27 cellular contexts compared by ENCODE assay signal in the genomic region with DNA sequence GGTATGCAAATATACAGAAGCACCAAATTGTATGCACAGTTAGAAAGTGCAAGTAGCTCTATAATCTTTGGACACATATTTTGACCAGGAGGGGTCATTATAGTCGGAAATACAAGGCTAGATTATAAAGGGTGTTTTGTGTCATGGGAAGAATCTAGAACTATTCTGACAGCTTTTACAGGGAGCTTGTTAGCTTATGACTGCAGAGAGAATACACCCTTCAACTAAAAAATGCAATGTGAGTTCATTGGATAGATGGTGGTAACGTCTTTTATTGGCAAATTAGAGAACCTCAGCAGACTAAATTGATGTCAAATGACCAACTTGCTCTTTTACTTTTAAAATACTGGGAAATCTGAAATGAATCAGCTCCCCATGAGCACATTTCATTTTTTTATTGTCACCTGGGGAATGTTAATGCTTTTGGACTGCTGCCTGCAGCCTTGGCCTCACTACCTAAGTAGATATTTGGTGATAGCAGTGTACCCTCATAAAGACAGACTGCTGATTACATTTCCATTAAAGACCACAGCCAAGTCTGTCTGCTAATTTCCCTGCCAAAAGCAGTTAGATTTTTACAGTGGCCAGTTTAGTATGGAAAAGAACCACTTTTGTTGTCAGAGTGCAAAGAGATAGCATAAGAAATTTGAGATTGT.
"Had no signal": no experiment of that assay in that cellular context is flagged by ENCODE, and none has a peak within 500 bp of the region (broad histone marks: within the 10 kb centered on the region; RNA-seq: fewer than 3 reads in every experiment).

No MANE protein-coding gene starts in this region.

- FAIRE-seq: keratinocyte had no signal

- H3K79me2 ChIP-seq: hepatocyte had no signal

- H3K4me3 Mint-ChIP-seq: activated T-cell treated with anti-CD3 and anti-CD28 coated beads, Interleukin-2, amount 50 U/mL, for 72 hours; brain; nephron; type B pancreatic cell had no signal

- H3K4me1 ChIP-seq: gastroesophageal sphincter, right lobe of liver, vagina had no signal

- H3K27ac ChIP-seq: cardiac muscle cell, coronary artery, dorsolateral prefrontal cortex, gastroesophageal sphincter, hepatocyte, right lobe of liver, thoracic aorta, vagina had no signal

- H3K4me2 ChIP-seq: hepatocyte had no signal

- H3K36me3 Mint-ChIP-seq: brain, type B pancreatic cell had no signal

- H3K4me3 ChIP-seq: cardiac muscle cell, coronary artery, dorsolateral prefrontal cortex, gastroesophageal sphincter, hepatocyte, right lobe of liver, thoracic aorta, vagina had no signal

- DNase-seq: activated CD4-positive, alpha-beta T cell treated with anti-CD3 and anti-CD28 coated beads for 4 hours; activated CD4-positive, alpha-beta T cell treated with anti-CD3 and anti-CD28 coated beads, Interleukin-2, amount 50 U/mL, for 4 hours; activated CD4-positive, CD25-positive, alpha-beta regulatory T cell; activated naive CD4-positive, alpha-beta T cell; activated T-cell treated with anti-CD3 and anti-CD28 coated beads for 4 hours; activated T-cell treated with anti-CD3 and anti-CD28 coated beads, Interleukin-2, amount 50 U/mL, for 72 hours; anterior cingulate cortex; dorsolateral prefrontal cortex; effector memory CD4-positive, alpha-beta T cell; erythroblast; left cardiac atrium; left ventricle myocardium superior; posterior cingulate gyrus; right lobe of liver; stimulated activated CD4-positive, alpha-beta T cell treated with anti-CD3 and anti-CD28 coated beads, Interleukin-2, amount 100 ng/mL, for 48 hours; stimulated activated naive CD8-positive, alpha-beta T cell treated with anti-CD3 and anti-CD28 coated beads, Interleukin-15, Interleukin-2, amounts not matched to agents 100 U/mL and 50 U/mL, for 24 hours had no signal

- H3K36me3 ChIP-seq: cardiac muscle cell, gastroesophageal sphincter, right lobe of liver, thoracic aorta, vagina had no signal

- H3K27ac Mint-ChIP-seq: activated naive CD4-positive, alpha-beta T cell treated with anti-CD3 and anti-CD28 coated beads, Interleukin-2, amount 50 U/mL, for 72 hours; activated T-cell treated with anti-CD3 and anti-CD28 coated beads, Interleukin-2, amount 50 U/mL, for 72 hours; nephron; type B pancreatic cell had no signal

- H3K4me1 Mint-ChIP-seq: brain, nephron had no signal

- H3K27me3 Mint-ChIP-seq: brain, type B pancreatic cell had no signal

- H3K27me3 ChIP-seq: cardiac muscle cell, dorsolateral prefrontal cortex, gastroesophageal sphincter, hepatocyte, right lobe of liver, vagina had no signal

- H2AFZ ChIP-seq: hepatocyte had no signal

- ATAC-seq: activated T-cell treated with anti-CD3 and anti-CD28 coated beads, Interleukin-2, amount 50 U/mL, for 72 hours; gastroesophageal sphincter; left cardiac atrium; left ventricle myocardium superior; right lobe of liver; stimulated activated naive CD8-positive, alpha-beta T cell treated with anti-CD3 and anti-CD28 coated beads, Interleukin-15, Interleukin-2, amounts not matched to agents 100 U/mL and 50 U/mL, for 24 hours had no signal

- H3K9me3 ChIP-seq: vagina had no signal
